Comparison of ENCODE assay signal across 8 cellular contexts in the genomic region with DNA sequence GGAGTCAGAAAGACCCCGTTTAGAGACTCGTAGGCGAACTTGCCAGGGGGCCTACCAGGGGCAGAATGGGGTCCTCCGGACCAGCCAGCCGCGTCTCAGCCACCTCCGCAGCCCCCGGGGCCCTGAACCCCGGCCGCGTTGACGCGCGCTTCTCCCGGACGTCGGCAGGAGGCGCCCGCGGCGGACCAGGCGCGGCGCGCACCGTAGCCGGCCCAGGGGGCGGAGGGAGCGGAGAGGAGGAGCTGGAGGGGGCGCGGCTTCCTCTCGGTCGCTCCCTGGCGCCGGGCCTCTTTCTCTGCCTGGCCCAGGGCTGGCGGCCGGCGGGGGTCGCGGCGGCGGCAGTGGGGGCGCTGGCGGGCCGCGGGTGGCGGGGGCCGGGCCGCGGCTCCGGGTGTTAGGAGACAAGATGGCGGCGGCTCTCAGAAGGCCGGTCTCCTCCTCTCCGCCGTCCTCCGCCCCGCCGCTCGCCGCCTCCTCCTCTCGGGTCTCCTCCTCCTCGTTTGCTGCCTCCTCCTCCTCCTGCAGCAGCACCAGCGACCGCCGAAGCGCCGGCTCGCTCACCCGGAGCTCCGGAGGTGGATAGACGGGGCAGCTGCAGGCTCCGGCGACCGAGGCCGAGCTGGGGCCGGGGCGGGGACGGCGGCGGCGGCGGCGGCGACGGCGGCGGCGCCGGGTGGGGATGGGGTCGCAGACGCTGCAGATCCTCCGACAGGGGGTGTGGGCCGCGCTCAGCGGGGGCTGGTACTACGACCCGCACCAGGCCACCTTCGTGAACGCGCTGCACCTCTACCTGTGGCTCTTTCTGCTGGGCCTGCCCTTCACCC. TPM values are rescaled to one million over a fixed set of nuclear protein-coding genes. Genes with fewer than 3 reads are reported as not detected.
DNase-seq lines count a peak whose midpoint lies in the region; ATAC-seq and TF ChIP-seq lines count a peak whose summit lies in the region.

A gene (plus strand): TSS at position 288 of the 824 bp plus-strand sequence. CDS start 392 bp downstream, at position 680.

- peak within 1 kb of the TSS; percentile 90 for H3K4me3 ChIP-seq in fibroblast of the aortic adventitia (ENCODE audit: low read depth, low read length)

- H3K36me3 Mint-ChIP-seq in nephron progenitor cell (ENCODE audit: low read depth), result peaks cover 19% of the 10 kb centered on the region

- H3K4me3 Mint-ChIP-seq in nephron progenitor cell, result peak within 1 kb of the TSS; percentile 92
- H3K4me3 Mint-ChIP-seq in stimulated activated naive CD8-positive, alpha-beta T cell treated with anti-CD3 and anti-CD28 coated beads, Interleukin-15, amount 100 ng/mL, for 72 hours, result peak within 1 kb of the TSS; percentile 95 to 98

- peaks cover 64% of the 10 kb centered on the region for H3K4me1 Mint-ChIP-seq in nephron progenitor cell
- peaks cover 80% of the 10 kb centered on the region for H3K4me1 Mint-ChIP-seq in stimulated activated naive CD8-positive, alpha-beta T cell treated with anti-CD3 and anti-CD28 coated beads, Interleukin-15, amount 100 ng/mL, for 72 hours

- DNase-seq in Daoy (ENCODE audit: low read depth), result peak; percentile 94
- peak; percentile 82 for DNase-seq in Kasumi-1 (lab: John Stamatoyannopoulos, UW)
- DNase-seq in activated T-helper 9 cell treated with anti-CD3 and anti-CD28 coated beads, Interleukin-2, amount 50 U/mL, for 16 hours (ENCODE audit: low read depth), result peak; percentile 82
- DNase-seq in fibroblast of the aortic adventitia (ENCODE audit: low read depth), result peak; percentile 81
- peak; percentile 93 for DNase-seq in nephron progenitor cell
- peak; percentile 91 to 93 for DNase-seq in stimulated activated naive CD8-positive, alpha-beta T cell treated with anti-CD3 and anti-CD28 coated beads, Interleukin-15, amount 100 ng/mL, for 72 hours

- TF ChIP-seq POLR2A in Raji (IDR thresholded peaks at IDR 0.05; ENCODE audit: insufficient read depth, low read depth, low read length), result peak; percentile 62

- H3K9me3 Mint-ChIP-seq in nephron progenitor cell, result no peaks in the 10 kb centered on the region
- H3K9me3 Mint-ChIP-seq in stimulated activated naive CD8-positive, alpha-beta T cell treated with anti-CD3 and anti-CD28 coated beads, Interleukin-15, amount 100 ng/mL, for 72 hours, result no peaks in the 10 kb centered on the region

- H3K27ac Mint-ChIP-seq in nephron progenitor cell, result no peak within 1 kb of the TSS
- H3K27ac Mint-ChIP-seq in stimulated activated naive CD8-positive, alpha-beta T cell treated with anti-CD3 and anti-CD28 coated beads, Interleukin-15, amount 100 ng/mL, for 72 hours, result peak within 1 kb of the TSS; percentile 95 to 99

- H3K27me3 Mint-ChIP-seq in nephron progenitor cell (ENCODE audit: low read depth, poor library complexity), result no peaks in the 10 kb centered on the region
- no peaks in the 10 kb centered on the region for H3K27me3 Mint-ChIP-seq in stimulated activated naive CD8-positive, alpha-beta T cell treated with anti-CD3 and anti-CD28 coated beads, Interleukin-15, amount 100 ng/mL, for 72 hours

- ATAC-seq in GM21825 (IDR thresholded peaks at IDR 0.05; ENCODE audit: unreplicated experiment), result peak; percentile 75
- peak; percentile 85 for ATAC-seq in stimulated activated naive CD8-positive, alpha-beta T cell treated with anti-CD3 and anti-CD28 coated beads, Interleukin-15, amount 100 ng/mL, for 72 hours

- peak; percentile 60 for TF ChIP-seq CTCF in fibroblast of the aortic adventitia (IDR thresholded peaks at IDR 0.05; ENCODE audit: insufficient read depth, low read length)
- peak; percentile 61 for TF ChIP-seq CTCF in nephron progenitor cell (IDR thresholded peaks at IDR 0.05)

RNA-seq across cellular contexts. Expression of the gene that starts here (rescaled TPM):
- total RNA-seq in Daoy (2014; rRNA removed; shearing (Covaris generic)), result 17.2 and 21.6 TPM in 2 replicates
- 47.4 and 138 TPM in 2 replicates for total RNA-seq in fibroblast of the aortic adventitia (ENCODE audit: low replicate concordance)

Comparison
In these comparisons a context has a peak if more than half of its experiments do, and no peak if none do; other contexts are left out.
1. Peak in every context shown above with its lines: DNase-seq, ATAC-seq and H3K4me3 ChIP-seq.